ENCODE assay signal across 1 cellular context in the genomic region with DNA sequence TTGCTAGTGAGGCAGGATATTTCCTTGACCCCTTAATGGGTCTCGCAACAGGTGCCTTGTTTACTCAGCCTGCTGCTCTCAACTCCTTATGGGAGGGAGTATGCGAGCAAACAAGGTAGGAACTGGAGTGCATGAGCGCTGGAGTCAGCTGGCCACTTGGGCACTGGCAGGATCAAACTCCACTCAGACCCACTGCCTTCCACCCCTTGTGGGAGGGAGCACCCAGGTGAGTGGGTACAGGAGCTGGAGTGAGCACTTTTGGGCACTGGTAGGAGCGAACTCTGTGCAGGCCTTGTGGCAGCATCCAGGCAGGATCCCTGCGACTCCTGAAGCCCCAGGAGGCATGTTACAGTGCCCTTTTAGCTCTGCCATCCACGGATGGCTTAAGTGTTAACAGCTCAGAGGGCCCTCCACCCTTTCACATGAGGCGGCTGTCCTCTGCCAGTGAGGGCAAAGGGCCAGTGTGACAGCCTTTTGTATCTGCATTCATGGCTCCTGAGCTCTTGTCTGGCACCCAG.
TF ChIP-seq lines count a peak whose summit lies in the region.

No MANE protein-coding gene starts in this region.

TF ChIP-seq in SK-N-SH treated with all-trans-retinoic acid at 6 μM for 48 hours, 23 proteins besides CTCF, POLR2A, EP300 and RAD21 (continued from another document):
- TF ChIP-seq ZNF565 (CRISPR knock-in tag; conservative IDR thresholded peaks at IDR 0.05; ENCODE audit: low read depth) (no peak), RARB (CRISPR knock-in tag; IDR thresholded peaks at IDR 0.05) (no peak), ARNTL (CRISPR knock-in tag; IDR thresholded peaks at IDR 0.05; ENCODE audit: borderline replicate concordance, low read depth) (no peak), ZFP30 (CRISPR knock-in tag; IDR thresholded peaks at IDR 0.05) (no peak), OSR1 (CRISPR knock-in tag; IDR thresholded peaks at IDR 0.05) (no peak), GLIS3 (CRISPR knock-in tag; IDR thresholded peaks at IDR 0.05) (no peak), PPARA (CRISPR knock-in tag; IDR thresholded peaks at IDR 0.05; ENCODE audit: borderline replicate concordance) (no peak), ZFP3 (CRISPR knock-in tag; IDR thresholded peaks at IDR 0.05) (no peak), TOX (CRISPR knock-in tag; IDR thresholded peaks at IDR 0.05; ENCODE audit: borderline replicate concordance) (no peak), CSDC2 (CRISPR knock-in tag; IDR thresholded peaks at IDR 0.05) (no peak), ZNF8 (CRISPR knock-in tag; IDR thresholded peaks at IDR 0.05) (no peak)
